16 cellular contexts compared by ENCODE assay signal in the genomic region with DNA sequence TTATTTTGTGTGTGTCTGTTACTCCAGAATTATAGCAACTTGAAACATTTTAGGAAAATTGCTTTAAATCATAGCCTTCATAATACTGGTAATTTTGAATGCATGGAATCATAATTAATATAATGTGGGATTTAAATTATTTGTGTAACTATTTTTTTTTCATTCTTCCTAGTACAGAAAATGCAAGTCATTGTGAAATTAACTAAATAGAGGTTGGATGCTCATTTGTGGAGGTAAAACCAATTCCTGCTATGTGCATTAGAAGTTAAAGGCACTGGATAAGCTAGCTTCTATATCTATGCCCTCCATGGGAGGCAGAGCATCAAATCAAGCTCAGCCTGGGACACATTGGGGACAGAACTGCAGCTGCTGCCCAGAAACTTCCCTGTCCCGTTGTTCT.
DNase-seq lines count a peak whose midpoint lies in the region; ATAC-seq and TF ChIP-seq lines count a peak whose summit lies in the region.
"Had no signal": no experiment of that assay in that cellular context is flagged by ENCODE, and none has a peak within 500 bp of the region (broad histone marks: within the 10 kb centered on the region; RNA-seq: fewer than 3 reads in every experiment).

No MANE protein-coding gene starts in this region.

- CTCF ChIA-PET in SK-N-SH (lab: Yijun Ruan, JAX): no interaction called here

- no peak for TF ChIP-seq RAD21 in SK-N-SH (IDR thresholded peaks at IDR 0.05; ENCODE audit: low read length)
- TF ChIP-seq RAD21 in neural cell (conservative IDR thresholded peaks at IDR 0.05): no peak

- TF ChIP-seq EP300 in SK-N-SH (IDR thresholded peaks at IDR 0.05; ENCODE audit: borderline replicate concordance in 1 of 2, low read depth in 1 of 2, low read length in 1 of 2) (no peak), neural cell (conservative IDR thresholded peaks at IDR 0.05; ENCODE audit: poor library complexity, severe bottlenecking) (no peak)

- POLR2A ChIA-PET in SK-N-SH (lab: Yijun Ruan, JAX): no interaction called here

- H3K9me3 ChIP-seq in SK-N-SH: no peaks in the 10 kb centered on the region
- no peaks in the 10 kb centered on the region for H3K9me3 ChIP-seq in neural cell (ENCODE audit: low read length)
- no peaks in the 10 kb centered on the region for H3K9me3 ChIP-seq in osteoblast (ENCODE audit: low read depth, low read length)
- H3K9me3 ChIP-seq: BLaER1 had no signal

- H3K79me2 ChIP-seq in SK-N-SH (ENCODE audit: insufficient read depth) (no peaks in the 10 kb centered on the region), neural cell (replicated peaks; ENCODE audit: insufficient read depth, low read length) (no peaks in the 10 kb centered on the region), osteoblast (ENCODE audit: insufficient read depth, low read length) (no peaks in the 10 kb centered on the region)

- no peak for DNase-seq in SK-N-SH
- DNase-seq in NCI-H69 (lab: John Stamatoyannopoulos, UW): peak; percentile 46
- DNase-seq in omental fat pad (ENCODE audit: low spot score): no peak
- no peak for DNase-seq in osteoblast (ENCODE audit: insufficient read length, low spot score, missing footprints)
- DNase-seq: CD4-positive, alpha-beta memory T cell; DMS153; DMS79; GDM1; GM23248; HCEC 1CT had no signal

- WGBS in SK-N-SH (ENCODE audit: low lambda C conversion rate): 0% methylated on average over 1 of the region's 1 CpG

- no peaks in the 10 kb centered on the region for H4K20me1 ChIP-seq in SK-N-SH (ENCODE audit: insufficient read depth)
- no peaks in the 10 kb centered on the region for H4K20me1 ChIP-seq in neural cell (ENCODE audit: insufficient read depth)
- H4K20me1 ChIP-seq in osteoblast (ENCODE audit: insufficient read depth, low read length): no peaks in the 10 kb centered on the region
- H4K20me1 ChIP-seq: BLaER1 had no signal

- H3K4me3 ChIP-seq in SK-N-SH (ENCODE audit: low read depth in 2 of 2, low read length in 1 of 2) (no peak overlapping the region), neural cell (ENCODE audit: low read length) (no peak overlapping the region), osteoblast (ENCODE audit: insufficient read depth, low read length) (no peak overlapping the region)
- H3K4me3 ChIP-seq: BLaER1, GM23248, K562 had no signal

- H3K9me2 ChIP-seq in SK-N-SH (no peaks in the 10 kb centered on the region), neural cell (ENCODE audit: insufficient read depth, low read length) (no peaks in the 10 kb centered on the region)

- H3F3A ChIP-seq in SK-N-SH (replicated peaks; ENCODE audit: insufficient read depth) (no peaks in the 10 kb centered on the region), neural cell (ENCODE audit: insufficient read depth, low read length, poor library complexity, severe bottlenecking) (peaks cover 5% of the 10 kb centered on the region)

- H3K4me1 ChIP-seq in SK-N-SH (ENCODE audit: control insufficient read depth in 1 of 2, insufficient read depth in 2 of 2, low read depth in 1 of 2, low read length in 1 of 2) (no peaks in the 10 kb centered on the region; a peak in 1 of 4 replicates), osteoblast (ENCODE audit: insufficient read depth, low read length) (no peaks in the 10 kb centered on the region)
- H3K4me1 ChIP-seq: BLaER1 had no signal

- peak; percentile 43; the same call in 1 of the 3 replicates for ATAC-seq in SK-N-SH treated with all-trans-retinoic acid at 6 μM for 48 hours
- no peak for ATAC-seq in omental fat pad (ENCODE audit: low FRiP score)
- no peak for ATAC-seq in HG02588 (IDR thresholded peaks at IDR 0.05; ENCODE audit: unreplicated experiment)
- ATAC-seq: K562 had no signal

- H3K36me3 ChIP-seq in SK-N-SH (replicated peaks in 1 of 2; ENCODE audit: control insufficient read depth in 1 of 2, insufficient read depth in 2 of 2, low read length in 1 of 2) (no peaks in the 10 kb centered on the region), neural cell (ENCODE audit: insufficient read depth, low read length) (no peaks in the 10 kb centered on the region), osteoblast (ENCODE audit: insufficient read depth, low read length) (no peaks in the 10 kb centered on the region)
- H3K36me3 ChIP-seq: BLaER1 had no signal

- H2AFZ ChIP-seq in SK-N-SH (ENCODE audit: low read depth): no peak overlapping the region
- no peak overlapping the region for H2AFZ ChIP-seq in neural cell (ENCODE audit: low read depth, low read length)
- no peak overlapping the region for H2AFZ ChIP-seq in osteoblast (ENCODE audit: low read length)
- H2AFZ ChIP-seq: GM23248 had no signal

- no peak overlapping the region for H3K27ac ChIP-seq in SK-N-SH (ENCODE audit: low read depth in 2 of 2, low read length in 1 of 2)
- H3K27ac ChIP-seq in neural cell (ENCODE audit: low read length): peak overlapping the region; percentile 67
- H3K27ac ChIP-seq in osteoblast (ENCODE audit: low read depth, low read length): no peak overlapping the region
- H3K27ac ChIP-seq: 22Rv1, BLaER1, GM23248 had no signal

- TF ChIP-seq CTCF in SK-N-SH (IDR thresholded peaks at IDR 0.05) (no peak), neural cell (IDR thresholded peaks at IDR 0.05; ENCODE audit: poor library complexity, severe bottlenecking) (no peak), omental fat pad (IDR thresholded peaks at IDR 0.05) (no peak), osteoblast (IDR thresholded peaks at IDR 0.05; ENCODE audit: extremely low read depth, low read depth, low read length) (no peak)

- no peak overlapping the region for H3K4me2 ChIP-seq in SK-N-SH
- peak overlapping the region; percentile 9 for H3K4me2 ChIP-seq in neural cell (ENCODE audit: low read length)
- no peak overlapping the region for H3K4me2 ChIP-seq in osteoblast (ENCODE audit: insufficient read depth, low read length)
- H3K4me2 ChIP-seq: BLaER1 had no signal

- H3K9ac ChIP-seq in SK-N-SH (no peak overlapping the region), neural cell (ENCODE audit: low read length) (peak overlapping the region; percentile 2)
- H3K9ac ChIP-seq: BLaER1, GM23248 had no signal

- H3K27me3 ChIP-seq in SK-N-SH (ENCODE audit: insufficient read depth): no peaks in the 10 kb centered on the region
- no peaks in the 10 kb centered on the region for H3K27me3 ChIP-seq in neural cell (ENCODE audit: insufficient read depth, low read depth, low read length)
- H3K27me3 ChIP-seq in osteoblast (ENCODE audit: insufficient read depth, low read length): no peaks in the 10 kb centered on the region
- H3K27me3 ChIP-seq: BLaER1 had no signal

TF ChIP-seq in SK-N-SH treated with all-trans-retinoic acid at 6 μM for 48 hours, 23 proteins besides CTCF, POLR2A, EP300 and RAD21:
- no peak for TF ChIP-seq GLIS3 (CRISPR knock-in tag; IDR thresholded peaks at IDR 0.05)

TF ChIP-seq in SK-N-SH, 30 proteins besides CTCF, POLR2A, EP300 and RAD21 (continues in another document):
- TF ChIP-seq SMC3 (IDR thresholded peaks at IDR 0.05; ENCODE audit: low read depth, low read length) (no peak), GABPA (IDR thresholded peaks at IDR 0.05; ENCODE audit: low read depth) (no peak), RXRA (IDR thresholded peaks at IDR 0.05; ENCODE audit: borderline replicate concordance, low read depth) (no peak), FOXJ3 (CRISPR knock-in tag; IDR thresholded peaks at IDR 0.05) (no peak), MXI1 (IDR thresholded peaks at IDR 0.05; ENCODE audit: low read depth, low read length) (no peak), JUND (IDR thresholded peaks at IDR 0.05) (no peak), FOXM1 (IDR thresholded peaks at IDR 0.05; ENCODE audit: low read depth) (no peak)
- TF ChIP-seq, protein P1, sequence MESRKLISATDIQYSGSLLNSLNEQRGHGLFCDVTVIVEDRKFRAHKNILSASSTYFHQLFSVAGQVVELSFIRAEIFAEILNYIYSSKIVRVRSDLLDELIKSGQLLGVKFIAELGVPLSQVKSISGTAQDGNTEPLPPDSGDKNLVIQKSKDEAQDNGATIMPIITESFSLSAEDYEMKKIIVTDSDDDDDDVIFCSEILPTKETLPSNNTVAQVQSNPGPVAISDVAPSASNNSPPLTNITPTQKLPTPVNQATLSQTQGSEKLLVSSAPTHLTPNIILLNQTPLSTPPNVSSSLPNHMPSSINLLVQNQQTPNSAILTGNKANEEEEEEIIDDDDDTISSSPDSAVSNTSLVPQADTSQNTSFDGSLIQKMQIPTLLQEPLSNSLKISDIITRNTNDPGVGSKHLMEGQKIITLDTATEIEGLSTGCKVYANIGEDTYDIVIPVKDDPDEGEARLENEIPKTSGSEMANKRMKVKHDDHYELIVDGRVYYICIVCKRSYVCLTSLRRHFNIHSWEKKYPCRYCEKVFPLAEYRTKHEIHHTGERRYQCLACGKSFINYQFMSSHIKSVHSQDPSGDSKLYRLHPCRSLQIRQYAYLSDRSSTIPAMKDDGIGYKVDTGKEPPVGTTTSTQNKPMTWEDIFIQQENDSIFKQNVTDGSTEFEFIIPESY (IDR thresholded peaks at IDR 0.05; ENCODE audit: borderline replicate concordance, low read depth): no peak

TF ChIP-seq in neural cell, 6 proteins besides CTCF, POLR2A, EP300 and RAD21 (continues in another document):
- TF ChIP-seq POLR2AphosphoS5 (IDR thresholded peaks at IDR 0.05) (no peak), TAF1 (IDR thresholded peaks at IDR 0.05; ENCODE audit: low read depth) (no peak), EZH2 (IDR thresholded peaks at IDR 0.05; ENCODE audit: borderline replicate concordance, insufficient read depth, low read length, poor library complexity, severe bottlenecking) (no peak)
- TF ChIP-seq, protein P2, sequence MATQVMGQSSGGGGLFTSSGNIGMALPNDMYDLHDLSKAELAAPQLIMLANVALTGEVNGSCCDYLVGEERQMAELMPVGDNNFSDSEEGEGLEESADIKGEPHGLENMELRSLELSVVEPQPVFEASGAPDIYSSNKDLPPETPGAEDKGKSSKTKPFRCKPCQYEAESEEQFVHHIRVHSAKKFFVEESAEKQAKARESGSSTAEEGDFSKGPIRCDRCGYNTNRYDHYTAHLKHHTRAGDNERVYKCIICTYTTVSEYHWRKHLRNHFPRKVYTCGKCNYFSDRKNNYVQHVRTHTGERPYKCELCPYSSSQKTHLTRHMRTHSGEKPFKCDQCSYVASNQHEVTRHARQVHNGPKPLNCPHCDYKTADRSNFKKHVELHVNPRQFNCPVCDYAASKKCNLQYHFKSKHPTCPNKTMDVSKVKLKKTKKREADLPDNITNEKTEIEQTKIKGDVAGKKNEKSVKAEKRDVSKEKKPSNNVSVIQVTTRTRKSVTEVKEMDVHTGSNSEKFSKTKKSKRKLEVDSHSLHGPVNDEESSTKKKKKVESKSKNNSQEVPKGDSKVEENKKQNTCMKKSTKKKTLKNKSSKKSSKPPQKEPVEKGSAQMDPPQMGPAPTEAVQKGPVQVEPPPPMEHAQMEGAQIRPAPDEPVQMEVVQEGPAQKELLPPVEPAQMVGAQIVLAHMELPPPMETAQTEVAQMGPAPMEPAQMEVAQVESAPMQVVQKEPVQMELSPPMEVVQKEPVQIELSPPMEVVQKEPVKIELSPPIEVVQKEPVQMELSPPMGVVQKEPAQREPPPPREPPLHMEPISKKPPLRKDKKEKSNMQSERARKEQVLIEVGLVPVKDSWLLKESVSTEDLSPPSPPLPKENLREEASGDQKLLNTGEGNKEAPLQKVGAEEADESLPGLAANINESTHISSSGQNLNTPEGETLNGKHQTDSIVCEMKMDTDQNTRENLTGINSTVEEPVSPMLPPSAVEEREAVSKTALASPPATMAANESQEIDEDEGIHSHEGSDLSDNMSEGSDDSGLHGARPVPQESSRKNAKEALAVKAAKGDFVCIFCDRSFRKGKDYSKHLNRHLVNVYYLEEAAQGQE (IDR thresholded peaks at IDR 0.05; ENCODE audit: borderline replicate concordance): no peak
